In genomic region chr1:3534803-3535637, GRCh38 we compare ENCODE assay signal across 30 cellular contexts.
"Had no signal": no experiment of that assay in that cellular context is flagged by ENCODE, and none has a peak within 500 bp of the region (broad histone marks: within the 10 kb centered on the region; RNA-seq: fewer than 3 reads in every experiment).

No MANE protein-coding gene starts in this region.

- DNase-seq: activated B cell treated with CpG ODN at 0.5 μM for 24 hours; activated CD4-positive, alpha-beta T cell treated with anti-CD3 and anti-CD28 coated beads, Interleukin-2, amount 50 U/mL, for 1 hour; activated CD8-positive, alpha-beta memory T cell treated with anti-CD3 and anti-CD28 coated beads, Interleukin-2, amount 10 ng/mL, durations not matched to agents 7 days and 5 days; activated CD8-positive, alpha-beta T cell treated with anti-CD3 and anti-CD28 coated beads, Interleukin-2, amount 10 ng/mL, durations not matched to agents 7 days and 5 days; activated naive CD4-positive, alpha-beta T cell; activated T-cell treated with anti-CD3 and anti-CD28 coated beads, Interleukin-2, amount 50 U/mL, for 48 hours; anterior cingulate cortex; foreskin keratinocyte; heart right ventricle; left lung; lower lobe of right lung; mesenchymal stem cell; naive thymus-derived CD8-positive, alpha-beta T cell; retina; sigmoid colon; small intestine; stimulated activated CD4-positive, alpha-beta T cell treated with anti-CD3 and anti-CD28 coated beads, Interleukin-4, amount 100 ng/mL, for 24 hours; trophoblast cell; uterus had no signal

- H3K9me3 Mint-ChIP-seq: activated B cell treated with CpG ODN at 0.5 μM for 24 hours; activated naive CD4-positive, alpha-beta T cell treated with anti-CD3 and anti-CD28 coated beads, Interleukin-2, amount 50 U/mL, for 72 hours; central memory CD8-positive, alpha-beta T cell; dendritic cell treated with granulocyte-macrophage colony-stimulating factor and Interleukin-4, amounts not matched to agents 40 ng/mL and 50 ng/mL, for 4 days; naive thymus-derived CD8-positive, alpha-beta T cell; neural progenitor cell; stimulated activated effector memory CD8-positive, alpha-beta T cell treated with anti-CD3 and anti-CD28 coated beads, Interleukin-12 subunit alpha, Interleukin-12 subunit beta, amount 100 ng/mL, for 72 hours; stimulated activated naive CD8-positive, alpha-beta T cell treated with anti-CD3 and anti-CD28 coated beads, Interleukin-15, Interleukin-2, amounts not matched to agents 100 ng/mL and 50 ng/mL, for 24 hours; T-helper 2 cell treated with Interferon-gamma antibody and Interleukin-4, amounts not matched to agents 5 μg/mL and 100 μg/mL, for 36 hours had no signal

- H3K4me3 Mint-ChIP-seq: activated B cell treated with CpG ODN at 0.5 μM for 24 hours; activated CD8-positive, alpha-beta memory T cell treated with anti-CD3 and anti-CD28 coated beads, Interleukin-2, amount 10 ng/mL, durations not matched to agents 7 days and 5 days; activated CD8-positive, alpha-beta T cell treated with anti-CD3 and anti-CD28 coated beads, Interleukin-2, amount 10 ng/mL, durations not matched to agents 7 days and 5 days; central memory CD8-positive, alpha-beta T cell; dendritic cell treated with granulocyte-macrophage colony-stimulating factor and Interleukin-4, amounts not matched to agents 40 ng/mL and 50 ng/mL, for 4 days; neural progenitor cell; stimulated activated effector memory CD8-positive, alpha-beta T cell treated with anti-CD3 and anti-CD28 coated beads, Interleukin-12 subunit alpha, Interleukin-12 subunit beta, amount 100 ng/mL, for 72 hours; stimulated activated naive CD8-positive, alpha-beta T cell treated with anti-CD3 and anti-CD28 coated beads, Interleukin-15, Interleukin-2, amounts not matched to agents 100 ng/mL and 50 ng/mL, for 24 hours; T-helper 2 cell treated with Interferon-gamma antibody and Interleukin-4, amounts not matched to agents 5 μg/mL and 100 μg/mL, for 36 hours had no signal

- H3K36me3 Mint-ChIP-seq: activated CD8-positive, alpha-beta memory T cell treated with anti-CD3 and anti-CD28 coated beads, Interleukin-2, amount 10 ng/mL, durations not matched to agents 7 days and 5 days; activated naive CD4-positive, alpha-beta T cell treated with anti-CD3 and anti-CD28 coated beads, Interleukin-2, amount 50 U/mL, for 72 hours; naive thymus-derived CD8-positive, alpha-beta T cell; neural progenitor cell; stimulated activated effector memory CD8-positive, alpha-beta T cell treated with anti-CD3 and anti-CD28 coated beads, Interleukin-12 subunit alpha, Interleukin-12 subunit beta, amount 100 ng/mL, for 72 hours had no signal

- H3K27ac Mint-ChIP-seq: activated B cell treated with CpG ODN at 0.5 μM for 24 hours; activated CD8-positive, alpha-beta memory T cell treated with anti-CD3 and anti-CD28 coated beads, Interleukin-2, amount 10 ng/mL, durations not matched to agents 7 days and 5 days; activated CD8-positive, alpha-beta T cell treated with anti-CD3 and anti-CD28 coated beads, Interleukin-2, amount 10 ng/mL, durations not matched to agents 7 days and 5 days; activated naive CD4-positive, alpha-beta T cell treated with anti-CD3 and anti-CD28 coated beads, Interleukin-2, amount 50 U/mL, for 72 hours; dendritic cell treated with granulocyte-macrophage colony-stimulating factor and Interleukin-4, amounts not matched to agents 40 ng/mL and 50 ng/mL, for 4 days; stimulated activated effector memory CD8-positive, alpha-beta T cell treated with anti-CD3 and anti-CD28 coated beads, Interleukin-12 subunit alpha, Interleukin-12 subunit beta, amount 100 ng/mL, for 72 hours; stimulated activated naive CD8-positive, alpha-beta T cell treated with anti-CD3 and anti-CD28 coated beads, Interleukin-15, Interleukin-2, amounts not matched to agents 100 ng/mL and 50 ng/mL, for 24 hours; T-helper 2 cell treated with Interferon-gamma antibody and Interleukin-4, amounts not matched to agents 5 μg/mL and 100 μg/mL, for 36 hours had no signal

- H3K9ac ChIP-seq: neural progenitor cell had no signal

- H3K27me3 Mint-ChIP-seq: activated B cell treated with CpG ODN at 0.5 μM for 24 hours; activated CD8-positive, alpha-beta memory T cell treated with anti-CD3 and anti-CD28 coated beads, Interleukin-2, amount 10 ng/mL, durations not matched to agents 7 days and 5 days; central memory CD8-positive, alpha-beta T cell; naive thymus-derived CD8-positive, alpha-beta T cell; stimulated activated naive CD8-positive, alpha-beta T cell treated with anti-CD3 and anti-CD28 coated beads, Interleukin-15, Interleukin-2, amounts not matched to agents 100 ng/mL and 50 ng/mL, for 24 hours had no signal

- H3K9me3 ChIP-seq: esophagus muscularis mucosa, heart right ventricle, left lung, lower lobe of right lung, sigmoid colon, thoracic aorta, uterus had no signal

- H3K4me3 ChIP-seq: esophagus muscularis mucosa, heart right ventricle, left lung, lower lobe of right lung, neural progenitor cell, sigmoid colon, thoracic aorta, uterus had no signal

- H3K27me3 ChIP-seq: heart right ventricle, left lung, uterus had no signal

- H3K27ac ChIP-seq: esophagus muscularis mucosa, foreskin keratinocyte, heart right ventricle, left lung, lower lobe of right lung, neural progenitor cell, sigmoid colon, uterus had no signal

- H3K36me3 ChIP-seq: esophagus muscularis mucosa, heart right ventricle, left lung, lower lobe of right lung, neural progenitor cell, sigmoid colon, thoracic aorta, uterus had no signal

- H3K4me2 ChIP-seq: neural progenitor cell had no signal

- ATAC-seq: activated CD8-positive, alpha-beta memory T cell treated with anti-CD3 and anti-CD28 coated beads, Interleukin-2, amount 10 ng/mL, durations not matched to agents 7 days and 5 days; activated CD8-positive, alpha-beta T cell treated with anti-CD3 and anti-CD28 coated beads, Interleukin-2, amount 10 ng/mL, durations not matched to agents 7 days and 5 days; activated naive CD4-positive, alpha-beta T cell treated with anti-CD3 and anti-CD28 coated beads, Interleukin-2, amount 50 U/mL, for 72 hours; foreskin keratinocyte; heart right ventricle; left lung; lower lobe of right lung; naive thymus-derived CD8-positive, alpha-beta T cell; stimulated activated effector memory CD8-positive, alpha-beta T cell treated with anti-CD3 and anti-CD28 coated beads, Interleukin-12 subunit alpha, Interleukin-12 subunit beta, amount 100 ng/mL, for 72 hours had no signal

- H3K4me1 ChIP-seq: foreskin keratinocyte, uterus had no signal

- H2AFZ ChIP-seq: neural progenitor cell had no signal

- FAIRE-seq: bronchial epithelial cell, islet of Langerhans, small intestine had no signal
